8 cellular contexts compared by ENCODE assay signal in the genomic region with DNA sequence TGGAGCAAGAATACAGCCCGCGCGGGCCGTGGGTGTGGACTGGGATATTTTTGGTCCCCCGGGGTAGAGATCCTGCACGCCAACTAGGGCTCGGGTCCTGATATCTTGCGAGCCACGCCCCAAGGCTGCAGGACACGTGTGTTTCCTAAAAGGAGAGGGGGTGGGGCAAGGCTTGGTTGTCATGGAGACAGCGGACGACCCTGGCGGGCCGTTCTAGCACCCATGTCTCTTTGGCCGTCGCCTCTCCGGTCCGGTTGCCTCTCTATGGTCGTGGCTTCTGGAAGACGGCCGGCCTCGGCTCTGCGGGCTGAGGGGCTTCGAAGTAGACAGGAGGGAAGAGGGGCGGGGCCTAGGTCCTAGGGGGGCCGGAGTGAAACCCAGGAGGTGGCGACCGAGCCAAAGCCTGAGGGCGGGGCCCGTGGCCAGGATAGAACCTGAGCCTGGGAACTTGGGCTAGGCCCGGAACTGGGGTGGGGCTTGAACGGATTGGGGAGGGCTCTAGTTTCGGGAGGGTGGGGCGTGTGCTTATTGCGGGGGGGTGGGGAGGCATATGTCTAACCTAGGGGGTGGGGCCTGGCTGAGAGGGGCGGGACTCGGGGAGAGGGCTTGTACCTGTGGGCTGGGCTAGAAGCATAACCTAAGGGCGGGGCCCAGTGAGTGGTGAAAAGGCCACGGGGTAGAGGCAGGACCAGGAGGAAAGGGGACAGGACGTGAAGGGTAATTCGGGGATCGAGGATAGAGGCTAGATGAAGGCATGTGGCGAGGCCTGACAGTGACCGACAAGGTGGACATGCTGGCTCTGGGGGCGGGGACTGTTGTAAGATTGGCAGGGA. TPM values are rescaled to one million over a fixed set of nuclear protein-coding genes. Genes with fewer than 3 reads are reported as not detected.
A peak's percentile ranks its signal among the peaks of the same experiment; 100 is the strongest.
DNase-seq lines count a peak whose midpoint lies in the region; ATAC-seq, FAIRE-seq and TF ChIP-seq lines count a peak whose summit lies in the region.

No MANE protein-coding gene starts in this region.

- intact Hi-C loops in kidney (cut with DNase I), result loop anchor here (10.0 kb wide), 1 partner anchor 135 kb away; the partner anchor contains the start of genes ANO8 and GTPBP3

- ATAC-seq in GM18517 (IDR thresholded peaks at IDR 0.05; ENCODE audit: unreplicated experiment) (peak; percentile 21), HG03045 (IDR thresholded peaks at IDR 0.05; ENCODE audit: unreplicated experiment) (peak; percentile 52)

- H3K4me3 ChIP-seq in kidney (ENCODE audit: low read length in 2 of 2), result peak overlapping the region; percentile 73 to 80

- H3K27ac ChIP-seq in kidney (ENCODE audit: low read depth in 2 of 2, low read length in 2 of 2), result peak overlapping the region; percentile 89 to 93

- no peaks in the 10 kb centered on the region for H3K9me3 ChIP-seq in kidney (ENCODE audit: control insufficient read depth in 1 of 2, low read length in 2 of 2)

- H3K4me1 ChIP-seq in kidney (ENCODE audit: control insufficient read depth in 1 of 2, insufficient read depth in 1 of 2, low read depth in 1 of 2, low read length in 2 of 2), result peaks cover 4 to 22% of the 10 kb centered on the region in 2 donors

- peak overlapping the region; percentile 49 to 71 for H3K9ac ChIP-seq in kidney (ENCODE audit: low read length in 2 of 2)

- DNase-seq in A172 (ENCODE audit: low spot score) (peak; percentile 89), NCI-H2196 treated with DMSO at 0.1 percent for 48 hours (lab: John Stamatoyannopoulos, UW; ENCODE audit: unreplicated experiment) (peak; percentile 96), kidney (peak; percentile 99)
- peak; percentile 79 for DNase-seq in activated CD4-positive, CD25-positive, alpha-beta regulatory T cell treated with anti-CD3 and anti-CD28 coated beads, Interleukin-2, amount 50 U/mL, for 16 hours (ENCODE audit: low read depth, low spot score)
- DNase-seq in central memory CD4-positive, alpha-beta T cell, result peak; percentile 87
- peak; percentile 84 to 88 (median 85) for DNase-seq in stimulated activated CD4-positive, alpha-beta T cell treated with anti-CD3 and anti-CD28 coated beads, Interleukin-12 subunit alpha, Interleukin-12 subunit beta, amount 100 ng/mL, for 48 hours (ENCODE audit: low read depth in 2 of 3, low spot score in 1 of 3)

- FAIRE-seq in kidney (lab: Jason Lieb, UNC), result no peak

- no peaks in the 10 kb centered on the region for H3K36me3 ChIP-seq in kidney (ENCODE audit: control insufficient read depth in 1 of 2, insufficient read depth in 2 of 2, low read length in 2 of 2)

- no peak for TF ChIP-seq CTCF in kidney (IDR thresholded peaks at IDR 0.05; ENCODE audit: borderline replicate concordance, extremely low read depth, insufficient read depth)

RNA-seq across cellular contexts. Expression of gene SLC27A1, which starts 0.7 kb away (rescaled TPM):
- 14.9 and 16.7 TPM in 2 replicates for total RNA-seq in A172 (2014; rRNA removed; shearing (Covaris generic))
- total RNA-seq in kidney, result 21.9 TPM
- 16.9 TPM for polyA plus RNA-seq in kidney (ENCODE audit: insufficient read depth, low read depth, low replicate concordance)

RNA-seq across cellular contexts. Expression of gene NXNL1, which starts 8.9 kb away (rescaled TPM):
- total RNA-seq in A172 (2014; rRNA removed; shearing (Covaris generic)), result not detected in 2 replicates
- total RNA-seq in kidney, result not detected
- polyA plus RNA-seq in kidney (ENCODE audit: insufficient read depth, low read depth, low replicate concordance), result not detected

RNA-seq across cellular contexts. Expression of gene TMEM221, which starts 21.1 kb away (rescaled TPM):
- total RNA-seq in A172 (2014; rRNA removed; shearing (Covaris generic)), result 0.07 TPM in 1 of 2 replicates, not detected in the other
- 0.13 TPM for total RNA-seq in kidney
- polyA plus RNA-seq in kidney (ENCODE audit: insufficient read depth, low read depth, low replicate concordance), result not detected

RNA-seq across cellular contexts. Expression of gene PGLS, which starts 41.9 kb away (rescaled TPM):
- 67.3 and 71.1 TPM in 2 replicates for total RNA-seq in A172 (2014; rRNA removed; shearing (Covaris generic))
- total RNA-seq in kidney, result 75.5 TPM
- 105 TPM for polyA plus RNA-seq in kidney (ENCODE audit: insufficient read depth, low read depth, low replicate concordance)

RNA-seq across cellular contexts. Expression of gene MVB12A, which starts 49.7 kb away (rescaled TPM):
- 105 and 141 TPM in 2 replicates for total RNA-seq in A172 (2014; rRNA removed; shearing (Covaris generic))
- total RNA-seq in kidney, result 57.6 TPM
- 88.3 TPM for polyA plus RNA-seq in kidney (ENCODE audit: insufficient read depth, low read depth, low replicate concordance)

Comparison
In these comparisons a context has a peak if more than half of its experiments do, and no peak if none do; other contexts are left out.
1. Peak in every context shown above with its lines: DNase-seq, ATAC-seq, H3K4me3 ChIP-seq and H3K27ac ChIP-seq.